Comparison of ENCODE assay signal across 21 cellular contexts in genomic region chr1:234782057-234782800, GRCh38.
DNase-seq lines count a peak whose midpoint lies in the region; TF ChIP-seq lines count a peak whose summit lies in the region.
"Had no signal": no experiment of that assay in that cellular context is flagged by ENCODE, and none has a peak within 500 bp of the region (broad histone marks: within the 10 kb centered on the region; RNA-seq: fewer than 3 reads in every experiment).

No MANE protein-coding gene starts in this region.

- no peak overlapping the region for H2BK120ac ChIP-seq in H9 (ENCODE audit: low read depth, low read length, poor library complexity, severe bottlenecking)

- no peaks in the 10 kb centered on the region for H3K79me2 ChIP-seq in H9 (ENCODE audit: insufficient read depth, low read length)
- H3K79me2 ChIP-seq: parathyroid adenoma had no signal

- H3K18ac ChIP-seq in H9 (ENCODE audit: insufficient read length, low read depth, low read length), result no peak overlapping the region

- no peaks in the 10 kb centered on the region for H3K79me1 ChIP-seq in H9 (ENCODE audit: insufficient read depth, low read depth, low read length, poor library complexity, severe bottlenecking)

- no peak overlapping the region for H3K56ac ChIP-seq in H9 (ENCODE audit: insufficient read length, low read depth, low read length)

- H3T11ph ChIP-seq in H9 (ENCODE audit: low read length), result no peak overlapping the region

- no peak overlapping the region for H3K27ac Mint-ChIP-seq in H9
- H3K27ac Mint-ChIP-seq: naive B cell, T-cell had no signal

- no peak for TF ChIP-seq CTCF in H9 (conservative IDR thresholded peaks at IDR 0.05)

- H3K4me3 Mint-ChIP-seq in H9, result no peak overlapping the region
- H3K4me3 Mint-ChIP-seq: naive B cell, T-cell had no signal

- no peaks in the 10 kb centered on the region for H3K27me3 ChIP-seq in H9 (ENCODE audit: insufficient read depth, low read length)

- no peaks in the 10 kb centered on the region for H4K20me1 ChIP-seq in H9 (ENCODE audit: control insufficient read depth, insufficient read depth, insufficient read length)

- no peak overlapping the region for H3K4ac ChIP-seq in H9 (ENCODE audit: low read depth, low read length)

- H2BK20ac ChIP-seq in H9 (ENCODE audit: low read depth, low read length, poor library complexity, severe bottlenecking), result no peak overlapping the region

- no peak overlapping the region for H4K91ac ChIP-seq in H9 (ENCODE audit: insufficient read length, low read depth, low read length)

- peaks cover 8% of the 10 kb centered on the region for H3K4me1 ChIP-seq in H9 (ENCODE audit: insufficient read depth, low read length)
- H3K4me1 ChIP-seq: parathyroid adenoma, suprapubic skin had no signal

- no peak overlapping the region for H2BK12ac ChIP-seq in H9 (ENCODE audit: insufficient read length, low read depth, low read length)

- no peaks in the 10 kb centered on the region for H3K27me3 Mint-ChIP-seq in H9 (ENCODE audit: low read depth)
- H3K27me3 Mint-ChIP-seq: naive B cell, T-cell had no signal

- peak; percentile 16 for DNase-seq in AG08396 (ENCODE audit: low spot score)
- DNase-seq in H9, result peak; percentile 24
- peak; percentile 14 for DNase-seq in amniotic epithelial cell (ENCODE audit: low read depth)
- peak; percentile 8 for DNase-seq in inferior parietal cortex (ENCODE audit: extremely low spot score)
- DNase-seq in SW 1271 (lab: John Stamatoyannopoulos, UW), result no peak
- no peak for DNase-seq in NCI-H2029 (lab: John Stamatoyannopoulos, UW)
- DNase-seq in stimulated activated CD4-positive, alpha-beta T cell treated with anti-CD3 and anti-CD28 coated beads, Interleukin-12 subunit alpha, Interleukin-12 subunit beta, amount 100 ng/mL, for 4 hours, result no peak
- DNase-seq in stimulated activated CD4-positive, alpha-beta T cell treated with anti-CD3 and anti-CD28 coated beads, Interleukin-4, amount 100 ng/mL, for 24 hours, result no peak
- DNase-seq: activated effector memory CD4-positive, alpha-beta T cell treated with Interleukin-2 at 50 U/mL for 16 hours; COR-L47; gastrocnemius medialis; KBM-7; left ventricle myocardium superior; naive B cell; NCI-H1105 treated with DMSO at 0.1 percent for 48 hours; T-cell had no signal

- H3K23ac ChIP-seq in H9 (ENCODE audit: insufficient read length, low read depth, low read length), result no peak overlapping the region

- no peaks in the 10 kb centered on the region for H3K23me2 ChIP-seq in H9 (ENCODE audit: insufficient read length, low read depth, low read length, poor library complexity, severe bottlenecking)

- H4K5ac ChIP-seq in H9 (ENCODE audit: insufficient read length, low read depth, low read length), result no peak overlapping the region

- H3K14ac ChIP-seq in H9 (ENCODE audit: insufficient read depth, low read length), result no peak overlapping the region

- H2AFZ ChIP-seq in H9 (ENCODE audit: low read length), result no peak overlapping the region
- H2AFZ ChIP-seq: parathyroid adenoma had no signal

- H3K36me3 Mint-ChIP-seq in H9 (ENCODE audit: insufficient read depth in 1 of 3, low read depth in 3 of 3), result no peaks in the 10 kb centered on the region
- H3K36me3 Mint-ChIP-seq: naive B cell, T-cell had no signal

- H3K27ac ChIP-seq in H9 (ENCODE audit: insufficient read length, low read depth, low read length), result no peak overlapping the region
- H3K27ac ChIP-seq: HL-60, parathyroid adenoma, skin epidermis, suprapubic skin, VCaP had no signal

- no peak overlapping the region for H2BK5ac ChIP-seq in H9 (ENCODE audit: insufficient read length, low read length)

- no peak overlapping the region for H2BK15ac ChIP-seq in H9 (ENCODE audit: low read depth, low read length)

- no peaks in the 10 kb centered on the region for H3K9me3 ChIP-seq in H9 (ENCODE audit: control insufficient read depth, low read depth, low read length)
- H3K9me3 ChIP-seq: gastrocnemius medialis, suprapubic skin had no signal

- no CpG with 5 or more reads among the region's 8 CpGs for WGBS in H9 (ENCODE audit: extremely low coverage, insufficient read length, low lambda C conversion rate)

- no peak overlapping the region for H3K4me2 ChIP-seq in H9 (ENCODE audit: insufficient read depth, insufficient read length, low read length)

- H3K9me3 Mint-ChIP-seq in H9, result no peaks in the 10 kb centered on the region
- H3K9me3 Mint-ChIP-seq: naive B cell, T-cell had no signal

- H3K4me1 Mint-ChIP-seq in H9, result peaks cover 9% of the 10 kb centered on the region in 2 experiments
- H3K4me1 Mint-ChIP-seq: naive B cell, T-cell had no signal

- no peak overlapping the region for H2AK5ac ChIP-seq in H9 (ENCODE audit: insufficient read length, low read length)

- H3K9ac ChIP-seq in H9 (ENCODE audit: extremely low read depth, insufficient read length, low read length), result no peak overlapping the region
- H3K9ac ChIP-seq: parathyroid adenoma had no signal

- no peak overlapping the region for H4K8ac ChIP-seq in H9 (replicated peaks; ENCODE audit: insufficient read length, low read depth, low read length)

Comparison
In these comparisons a context has a peak if more than half of its experiments do, and no peak if none do; other contexts are left out.
1. DNase-seq: peak in AG08396 (single experiment), H9 (single experiment), amniotic epithelial cell (single experiment) and inferior parietal cortex (single experiment); none in SW 1271 (0 of 2), NCI-H2029 (single experiment), stimulated activated CD4-positive, alpha-beta T cell treated with anti-CD3 and anti-CD28 coated beads, Interleukin-12 subunit alpha, Interleukin-12 subunit beta, amount 100 ng/mL, for 4 hours (single experiment) and stimulated activated CD4-positive, alpha-beta T cell treated with anti-CD3 and anti-CD28 coated beads, Interleukin-4, amount 100 ng/mL, for 24 hours (single experiment).